2 cellular contexts compared by ENCODE assay signal in genomic region chr9:121050128-121050988, GRCh38.
TF ChIP-seq lines count a peak whose summit lies in the region.

Gene C5, minus strand, starts transcription at chr9:121050275. Its CDS starts 29 bp downstream, at chr9:121050246.

TF ChIP-seq in IMR-90, 13 proteins besides CTCF, POLR2A, EP300 and RAD21:
- TF ChIP-seq CEBPB (IDR thresholded peaks at IDR 0.05; ENCODE audit: low read depth, low read length) (peak; percentile 34; the same call in 1 of the 2 replicates), SMC3 (IDR thresholded peaks at IDR 0.05; ENCODE audit: low read depth, low read length) (no peak)

TF ChIP-seq in HepG2, 621 proteins besides CTCF, POLR2A, EP300 and RAD21 (continues in another document):
- TF ChIP-seq ZSCAN25 (CRISPR knock-in tag; IDR thresholded peaks at IDR 0.05) (no peak), HOXA5 (CRISPR knock-in tag; IDR thresholded peaks at IDR 0.05) (no peak), ZBTB3 (CRISPR knock-in tag; IDR thresholded peaks at IDR 0.05; ENCODE audit: borderline replicate concordance, low read depth) (no peak), RBAK (CRISPR knock-in tag; IDR thresholded peaks at IDR 0.05) (no peak), PPARG (CRISPR knock-in tag; conservative IDR thresholded peaks at IDR 0.05) (0 out of 2 replicates have a peak, but pooled peaks have one; percentile 51), DNMT1 (CRISPR knock-in tag; IDR thresholded peaks at IDR 0.05) (no peak), ZEB1 (IDR thresholded peaks at IDR 0.05; ENCODE audit: insufficient replicate concordance, low read depth) (no peak), SUZ12 (IDR thresholded peaks at IDR 0.05; ENCODE audit: low read depth, low read length) (no peak), ZMAT3 (CRISPR knock-in tag; conservative IDR thresholded peaks at IDR 0.05) (no peak), ATF7 (IDR thresholded peaks at IDR 0.05) (no peak), ATF7 (CRISPR knock-in tag; IDR thresholded peaks at IDR 0.05) (no peak), ZNF207 (IDR thresholded peaks at IDR 0.05; ENCODE audit: borderline replicate concordance) (no peak), ISL2 (CRISPR knock-in tag; IDR thresholded peaks at IDR 0.05) (peak; percentile 33; the same call in 1 of the 2 replicates), HDAC6 (IDR thresholded peaks at IDR 0.05; ENCODE audit: low read depth, low read length) (no peak), PCBP2 (optimal IDR thresholded peaks at IDR 0.05; ENCODE audit: low read depth, low read length, poor library complexity, severe bottlenecking) (no peak), ZNF12 (CRISPR knock-in tag; IDR thresholded peaks at IDR 0.05) (no peak; the same call in 1 of the 2 replicates), HMG20A (CRISPR knock-in tag; IDR thresholded peaks at IDR 0.05; ENCODE audit: borderline replicate concordance) (peak; percentile 31; the same call in 1 of the 2 replicates), CAMTA2 (CRISPR knock-in tag; IDR thresholded peaks at IDR 0.05; ENCODE audit: borderline replicate concordance) (no peak), CREM (IDR thresholded peaks at IDR 0.05) (peak; percentile 49; the same call in 1 of the 2 replicates), CREM (CRISPR knock-in tag; IDR thresholded peaks at IDR 0.05) (no peak), BRCA1 (CRISPR knock-in tag; IDR thresholded peaks at IDR 0.05) (no peak), KAT8 (CRISPR knock-in tag; IDR thresholded peaks at IDR 0.05) (0 out of 2 replicates have a peak, but pooled peaks have one; percentile 39), SOX13 (IDR thresholded peaks at IDR 0.05) (no peak), SOX13 (CRISPR knock-in tag; conservative IDR thresholded peaks at IDR 0.05 in 1 of 2, IDR thresholded peaks at IDR 0.05 in 1 of 2) (peak in 1 of 2 experiments; percentile 63; a peak in 2 of 4 replicates), SIN3A (IDR thresholded peaks at IDR 0.05; ENCODE audit: borderline replicate concordance, low read depth, low read length) (0 out of 2 replicates have a peak, but pooled peaks have one; percentile 51), ZNF446 (CRISPR knock-in tag; IDR thresholded peaks at IDR 0.05) (no peak), ERF (CRISPR knock-in tag; IDR thresholded peaks at IDR 0.05) (0 out of 2 replicates have a peak, but pooled peaks have one; percentile 23), ZNF326 (CRISPR knock-in tag; IDR thresholded peaks at IDR 0.05; ENCODE audit: borderline replicate concordance) (no peak), TOPORS (CRISPR knock-in tag; IDR thresholded peaks at IDR 0.05) (no peak), NR2F6 (IDR thresholded peaks at IDR 0.05) (peak; percentile 60), NR2F6 (CRISPR knock-in tag; IDR thresholded peaks at IDR 0.05) (0 out of 2 replicates have a peak, but pooled peaks have one; percentile 32), SP140L (CRISPR knock-in tag; IDR thresholded peaks at IDR 0.05; ENCODE audit: borderline replicate concordance) (no peak), ZNF430 (CRISPR knock-in tag; IDR thresholded peaks at IDR 0.05) (no peak), POLR2AphosphoS5 (IDR thresholded peaks at IDR 0.05; ENCODE audit: low read depth, low read length) (peak; percentile 74), KLF11 (CRISPR knock-in tag; IDR thresholded peaks at IDR 0.05) (0 out of 2 replicates have a peak, but pooled peaks have one; percentile 48), ZGPAT (CRISPR knock-in tag; IDR thresholded peaks at IDR 0.05) (peak; percentile 68; the same call in 1 of the 2 replicates), CEBPB (IDR thresholded peaks at IDR 0.05; ENCODE audit: borderline replicate concordance, low read depth, low read length) (peak; percentile 89), ZFP36L1 (CRISPR knock-in tag; IDR thresholded peaks at IDR 0.05) (no peak), SNAPC5 (CRISPR knock-in tag; IDR thresholded peaks at IDR 0.05; ENCODE audit: borderline replicate concordance) (no peak), ZNF570 (CRISPR knock-in tag; IDR thresholded peaks at IDR 0.05; ENCODE audit: borderline replicate concordance) (no peak), FOXK2 (IDR thresholded peaks at IDR 0.05) (no peak), NCOR1 (IDR thresholded peaks at IDR 0.05; ENCODE audit: borderline replicate concordance, low read length) (peak; percentile 32; the same call in 1 of the 2 replicates), LCORL (IDR thresholded peaks at IDR 0.05) (no peak), LCORL (CRISPR knock-in tag; IDR thresholded peaks at IDR 0.05) (0 out of 2 replicates have a peak, but pooled peaks have one; percentile 15), ZNF569 (CRISPR knock-in tag; IDR thresholded peaks at IDR 0.05; ENCODE audit: borderline replicate concordance) (no peak), MXI1 (IDR thresholded peaks at IDR 0.05; ENCODE audit: borderline replicate concordance, low read depth, low read length) (no peak), SOX6 (IDR thresholded peaks at IDR 0.05) (no peak), SOX6 (CRISPR knock-in tag; IDR thresholded peaks at IDR 0.05) (peak; percentile 78), XRCC5 (optimal IDR thresholded peaks at IDR 0.05; ENCODE audit: low read length) (no peak)
- TF ChIP-seq, protein P1, sequence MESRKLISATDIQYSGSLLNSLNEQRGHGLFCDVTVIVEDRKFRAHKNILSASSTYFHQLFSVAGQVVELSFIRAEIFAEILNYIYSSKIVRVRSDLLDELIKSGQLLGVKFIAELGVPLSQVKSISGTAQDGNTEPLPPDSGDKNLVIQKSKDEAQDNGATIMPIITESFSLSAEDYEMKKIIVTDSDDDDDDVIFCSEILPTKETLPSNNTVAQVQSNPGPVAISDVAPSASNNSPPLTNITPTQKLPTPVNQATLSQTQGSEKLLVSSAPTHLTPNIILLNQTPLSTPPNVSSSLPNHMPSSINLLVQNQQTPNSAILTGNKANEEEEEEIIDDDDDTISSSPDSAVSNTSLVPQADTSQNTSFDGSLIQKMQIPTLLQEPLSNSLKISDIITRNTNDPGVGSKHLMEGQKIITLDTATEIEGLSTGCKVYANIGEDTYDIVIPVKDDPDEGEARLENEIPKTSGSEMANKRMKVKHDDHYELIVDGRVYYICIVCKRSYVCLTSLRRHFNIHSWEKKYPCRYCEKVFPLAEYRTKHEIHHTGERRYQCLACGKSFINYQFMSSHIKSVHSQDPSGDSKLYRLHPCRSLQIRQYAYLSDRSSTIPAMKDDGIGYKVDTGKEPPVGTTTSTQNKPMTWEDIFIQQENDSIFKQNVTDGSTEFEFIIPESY (CRISPR knock-in tag; IDR thresholded peaks at IDR 0.05): no peak
- TF ChIP-seq, protein P2, sequence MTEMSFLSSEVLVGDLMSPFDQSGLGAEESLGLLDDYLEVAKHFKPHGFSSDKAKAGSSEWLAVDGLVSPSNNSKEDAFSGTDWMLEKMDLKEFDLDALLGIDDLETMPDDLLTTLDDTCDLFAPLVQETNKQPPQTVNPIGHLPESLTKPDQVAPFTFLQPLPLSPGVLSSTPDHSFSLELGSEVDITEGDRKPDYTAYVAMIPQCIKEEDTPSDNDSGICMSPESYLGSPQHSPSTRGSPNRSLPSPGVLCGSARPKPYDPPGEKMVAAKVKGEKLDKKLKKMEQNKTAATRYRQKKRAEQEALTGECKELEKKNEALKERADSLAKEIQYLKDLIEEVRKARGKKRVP (CRISPR knock-in tag; IDR thresholded peaks at IDR 0.05): peak; percentile 82 to 97
- TF ChIP-seq, protein P3, sequence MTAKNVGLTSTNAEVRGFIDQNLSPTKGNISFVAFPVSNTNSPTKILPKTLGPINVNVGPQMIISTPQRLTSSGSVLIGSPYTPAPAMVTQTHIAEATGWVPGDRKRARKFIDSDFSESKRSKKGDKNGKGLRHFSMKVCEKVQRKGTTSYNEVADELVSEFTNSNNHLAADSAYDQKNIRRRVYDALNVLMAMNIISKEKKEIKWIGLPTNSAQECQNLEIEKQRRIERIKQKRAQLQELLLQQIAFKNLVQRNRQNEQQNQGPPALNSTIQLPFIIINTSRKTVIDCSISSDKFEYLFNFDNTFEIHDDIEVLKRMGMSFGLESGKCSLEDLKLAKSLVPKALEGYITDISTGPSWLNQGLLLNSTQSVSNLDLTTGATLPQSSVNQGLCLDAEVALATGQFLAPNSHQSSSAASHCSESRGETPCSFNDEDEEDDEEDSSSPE (CRISPR knock-in tag; IDR thresholded peaks at IDR 0.05): 0 out of 2 replicates have a peak, but pooled peaks have one; percentile 27
- TF ChIP-seq, protein P4, sequence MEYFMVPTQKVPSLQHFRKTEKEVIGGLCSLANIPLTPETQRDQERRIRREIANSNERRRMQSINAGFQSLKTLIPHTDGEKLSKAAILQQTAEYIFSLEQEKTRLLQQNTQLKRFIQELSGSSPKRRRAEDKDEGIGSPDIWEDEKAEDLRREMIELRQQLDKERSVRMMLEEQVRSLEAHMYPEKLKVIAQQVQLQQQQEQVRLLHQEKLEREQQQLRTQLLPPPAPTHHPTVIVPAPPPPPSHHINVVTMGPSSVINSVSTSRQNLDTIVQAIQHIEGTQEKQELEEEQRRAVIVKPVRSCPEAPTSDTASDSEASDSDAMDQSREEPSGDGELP (IDR thresholded peaks at IDR 0.05; ENCODE audit: borderline replicate concordance, low read depth): peak; percentile 23; the same call in 1 of the 2 replicates
- TF ChIP-seq, protein P5, sequence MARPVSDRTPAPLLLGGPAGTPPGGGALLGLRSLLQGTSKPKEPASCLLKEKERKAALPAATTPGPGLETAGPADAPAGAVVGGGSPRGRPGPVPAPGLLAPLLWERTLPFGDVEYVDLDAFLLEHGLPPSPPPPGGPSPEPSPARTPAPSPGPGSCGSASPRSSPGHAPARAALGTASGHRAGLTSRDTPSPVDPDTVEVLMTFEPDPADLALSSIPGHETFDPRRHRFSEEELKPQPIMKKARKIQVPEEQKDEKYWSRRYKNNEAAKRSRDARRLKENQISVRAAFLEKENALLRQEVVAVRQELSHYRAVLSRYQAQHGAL (CRISPR knock-in tag; IDR thresholded peaks at IDR 0.05; ENCODE audit: not compliant biosample characterization): no peak
- TF ChIP-seq, protein P6, sequence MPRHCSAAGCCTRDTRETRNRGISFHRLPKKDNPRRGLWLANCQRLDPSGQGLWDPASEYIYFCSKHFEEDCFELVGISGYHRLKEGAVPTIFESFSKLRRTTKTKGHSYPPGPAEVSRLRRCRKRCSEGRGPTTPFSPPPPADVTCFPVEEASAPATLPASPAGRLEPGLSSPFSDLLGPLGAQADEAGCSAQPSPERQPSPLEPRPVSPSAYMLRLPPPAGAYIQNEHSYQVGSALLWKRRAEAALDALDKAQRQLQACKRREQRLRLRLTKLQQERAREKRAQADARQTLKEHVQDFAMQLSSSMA (CRISPR knock-in tag; IDR thresholded peaks at IDR 0.05): no peak
- TF ChIP-seq, protein P7, sequence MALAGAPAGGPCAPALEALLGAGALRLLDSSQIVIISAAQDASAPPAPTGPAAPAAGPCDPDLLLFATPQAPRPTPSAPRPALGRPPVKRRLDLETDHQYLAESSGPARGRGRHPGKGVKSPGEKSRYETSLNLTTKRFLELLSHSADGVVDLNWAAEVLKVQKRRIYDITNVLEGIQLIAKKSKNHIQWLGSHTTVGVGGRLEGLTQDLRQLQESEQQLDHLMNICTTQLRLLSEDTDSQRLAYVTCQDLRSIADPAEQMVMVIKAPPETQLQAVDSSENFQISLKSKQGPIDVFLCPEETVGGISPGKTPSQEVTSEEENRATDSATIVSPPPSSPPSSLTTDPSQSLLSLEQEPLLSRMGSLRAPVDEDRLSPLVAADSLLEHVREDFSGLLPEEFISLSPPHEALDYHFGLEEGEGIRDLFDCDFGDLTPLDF (CRISPR knock-in tag; IDR thresholded peaks at IDR 0.05): no peak
- TF ChIP-seq, protein P8, sequence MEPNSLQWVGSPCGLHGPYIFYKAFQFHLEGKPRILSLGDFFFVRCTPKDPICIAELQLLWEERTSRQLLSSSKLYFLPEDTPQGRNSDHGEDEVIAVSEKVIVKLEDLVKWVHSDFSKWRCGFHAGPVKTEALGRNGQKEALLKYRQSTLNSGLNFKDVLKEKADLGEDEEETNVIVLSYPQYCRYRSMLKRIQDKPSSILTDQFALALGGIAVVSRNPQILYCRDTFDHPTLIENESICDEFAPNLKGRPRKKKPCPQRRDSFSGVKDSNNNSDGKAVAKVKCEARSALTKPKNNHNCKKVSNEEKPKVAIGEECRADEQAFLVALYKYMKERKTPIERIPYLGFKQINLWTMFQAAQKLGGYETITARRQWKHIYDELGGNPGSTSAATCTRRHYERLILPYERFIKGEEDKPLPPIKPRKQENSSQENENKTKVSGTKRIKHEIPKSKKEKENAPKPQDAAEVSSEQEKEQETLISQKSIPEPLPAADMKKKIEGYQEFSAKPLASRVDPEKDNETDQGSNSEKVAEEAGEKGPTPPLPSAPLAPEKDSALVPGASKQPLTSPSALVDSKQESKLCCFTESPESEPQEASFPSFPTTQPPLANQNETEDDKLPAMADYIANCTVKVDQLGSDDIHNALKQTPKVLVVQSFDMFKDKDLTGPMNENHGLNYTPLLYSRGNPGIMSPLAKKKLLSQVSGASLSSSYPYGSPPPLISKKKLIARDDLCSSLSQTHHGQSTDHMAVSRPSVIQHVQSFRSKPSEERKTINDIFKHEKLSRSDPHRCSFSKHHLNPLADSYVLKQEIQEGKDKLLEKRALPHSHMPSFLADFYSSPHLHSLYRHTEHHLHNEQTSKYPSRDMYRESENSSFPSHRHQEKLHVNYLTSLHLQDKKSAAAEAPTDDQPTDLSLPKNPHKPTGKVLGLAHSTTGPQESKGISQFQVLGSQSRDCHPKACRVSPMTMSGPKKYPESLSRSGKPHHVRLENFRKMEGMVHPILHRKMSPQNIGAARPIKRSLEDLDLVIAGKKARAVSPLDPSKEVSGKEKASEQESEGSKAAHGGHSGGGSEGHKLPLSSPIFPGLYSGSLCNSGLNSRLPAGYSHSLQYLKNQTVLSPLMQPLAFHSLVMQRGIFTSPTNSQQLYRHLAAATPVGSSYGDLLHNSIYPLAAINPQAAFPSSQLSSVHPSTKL (CRISPR knock-in tag; IDR thresholded peaks at IDR 0.05): peak; percentile 57; the same call in 1 of the 2 replicates
- TF ChIP-seq, protein P9, sequence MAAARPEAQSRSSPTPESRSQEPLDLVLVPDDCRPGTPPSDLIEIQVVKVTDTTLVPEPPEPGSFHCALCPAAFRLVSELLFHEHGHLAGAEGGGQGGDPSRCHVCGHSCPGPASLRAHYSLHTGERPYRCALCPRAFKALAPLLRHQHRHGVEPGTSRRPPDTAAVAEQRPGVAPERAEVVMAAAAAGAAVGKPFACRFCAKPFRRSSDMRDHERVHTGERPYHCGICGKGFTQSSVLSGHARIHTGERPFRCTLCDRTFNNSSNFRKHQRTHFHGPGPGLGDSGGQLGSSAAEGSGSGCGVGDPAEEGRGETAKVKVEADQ (CRISPR knock-in tag; IDR thresholded peaks at IDR 0.05; ENCODE audit: borderline replicate concordance): no peak
